30 cellular contexts compared by ENCODE assay signal in the genomic region with DNA sequence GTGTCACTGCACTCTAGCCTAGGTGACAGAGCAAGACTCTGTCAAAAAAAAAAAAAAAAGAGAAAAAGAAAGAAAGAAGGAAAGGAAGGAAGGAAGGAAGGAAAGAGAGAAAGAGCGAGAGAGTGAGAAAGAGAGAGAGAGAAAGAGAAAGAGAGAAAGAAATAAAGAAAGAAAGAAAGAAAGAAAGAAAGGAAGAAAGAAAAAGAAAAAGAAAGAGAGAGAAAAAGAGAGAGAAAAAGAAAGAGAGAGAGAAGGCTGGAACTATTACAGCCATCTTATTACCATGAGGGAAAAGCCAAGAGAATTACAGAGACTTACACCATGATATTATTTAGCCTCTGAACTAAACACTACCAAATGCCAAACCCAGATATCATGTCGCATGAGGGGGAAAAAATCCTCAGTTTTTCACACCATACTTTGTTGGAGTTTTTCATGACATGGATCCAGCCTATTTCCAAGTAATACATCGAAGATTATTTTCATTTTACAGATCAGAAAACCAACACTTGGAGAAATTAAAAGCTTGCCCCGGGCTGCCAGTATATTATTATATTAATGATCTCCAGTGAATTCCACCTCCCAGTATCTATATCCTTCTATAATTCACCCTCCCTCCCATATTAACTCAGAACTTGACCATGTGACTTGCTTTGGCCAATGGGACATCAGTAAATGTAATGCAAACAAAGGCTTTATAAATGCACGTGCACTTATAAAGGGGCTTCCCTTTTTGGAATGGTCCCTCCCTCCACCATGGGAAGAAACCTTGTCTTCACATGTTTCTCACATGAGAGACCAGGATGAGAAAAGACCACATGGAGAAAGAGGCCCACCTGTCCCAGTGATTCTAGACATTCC.
"Had no signal": no experiment of that assay in that cellular context is flagged by ENCODE, and none has a peak within 500 bp of the region (broad histone marks: within the 10 kb centered on the region; RNA-seq: fewer than 3 reads in every experiment).

No MANE protein-coding gene starts in this region.

- H3K27me3 Mint-ChIP-seq: activated CD4-positive, alpha-beta memory T cell treated with anti-CD3 and anti-CD28 coated beads, Interleukin-2, amount 10 ng/mL, durations not matched to agents 7 days and 5 days; activated CD4-positive, alpha-beta T cell treated with anti-CD3 and anti-CD28 coated beads, Interleukin-2, amount 10 ng/mL, durations not matched to agents 7 days and 5 days had no signal

- H3K36me3 ChIP-seq: ascending aorta, esophagus squamous epithelium, gastroesophageal sphincter had no signal

- H3K4me3 ChIP-seq: ascending aorta, esophagus squamous epithelium, gastroesophageal sphincter had no signal

- H3K36me3 Mint-ChIP-seq: activated naive CD4-positive, alpha-beta T cell treated with anti-CD3 and anti-CD28 coated beads, Interleukin-2, amount 10 ng/mL, durations not matched to agents 7 days and 5 days; activated naive CD8-positive, alpha-beta T cell treated with anti-CD3 and anti-CD28 coated beads, Interleukin-2, amount 10 ng/mL, durations not matched to agents 7 days and 5 days; brain had no signal

- H3K27me3 ChIP-seq: ascending aorta, gastroesophageal sphincter had no signal

- H3K27ac Mint-ChIP-seq: activated CD4-positive, alpha-beta memory T cell treated with anti-CD3 and anti-CD28 coated beads, Interleukin-2, amount 10 ng/mL, durations not matched to agents 7 days and 5 days; activated CD4-positive, alpha-beta T cell treated with anti-CD3 and anti-CD28 coated beads for 36 hours; activated CD4-positive, alpha-beta T cell treated with anti-CD3 and anti-CD28 coated beads, Interleukin-2, amount 10 ng/mL, durations not matched to agents 7 days and 5 days; activated naive CD4-positive, alpha-beta T cell treated with anti-CD3 and anti-CD28 coated beads, Interleukin-2, amount 10 ng/mL, durations not matched to agents 7 days and 5 days; activated naive CD4-positive, alpha-beta T cell treated with anti-CD3 and anti-CD28 coated beads, Interleukin-2, amount 50 U/mL, for 72 hours; activated naive CD8-positive, alpha-beta T cell treated with anti-CD3 and anti-CD28 coated beads, Interleukin-2, amount 10 ng/mL, durations not matched to agents 7 days and 5 days; activated T-cell treated with anti-CD3 and anti-CD28 coated beads, Interleukin-2, amount 50 U/mL, for 24 hours; activated T-cell treated with anti-CD3 and anti-CD28 coated beads, Interleukin-2, amount 50 U/mL, for 72 hours; effector memory CD8-positive, alpha-beta T cell; T-helper 17 cell; T-helper 2 cell treated with Interferon-gamma antibody and Interleukin-4, amounts not matched to agents 5 μg/mL and 100 μg/mL, for 36 hours had no signal

- H3K4me1 Mint-ChIP-seq: activated CD4-positive, alpha-beta memory T cell treated with anti-CD3 and anti-CD28 coated beads, Interleukin-2, amount 10 ng/mL, durations not matched to agents 7 days and 5 days; activated CD4-positive, alpha-beta T cell treated with anti-CD3 and anti-CD28 coated beads for 36 hours; activated CD4-positive, alpha-beta T cell treated with anti-CD3 and anti-CD28 coated beads, Interleukin-2, amount 10 ng/mL, durations not matched to agents 7 days and 5 days; activated naive CD4-positive, alpha-beta T cell treated with anti-CD3 and anti-CD28 coated beads, Interleukin-2, amount 10 ng/mL, durations not matched to agents 7 days and 5 days; central memory CD8-positive, alpha-beta T cell; T-helper 17 cell had no signal

- DNase-seq: activated CD4-positive, alpha-beta memory T cell treated with anti-CD3 and anti-CD28 coated beads, Interleukin-2, amount 10 ng/mL, durations not matched to agents 7 days and 5 days; activated CD4-positive, alpha-beta T cell treated with anti-CD3 and anti-CD28 coated beads for 36 hours; activated CD4-positive, alpha-beta T cell treated with anti-CD3 and anti-CD28 coated beads, Interleukin-2, amount 10 ng/mL, durations not matched to agents 7 days and 5 days; activated CD4-positive, alpha-beta T cell treated with anti-CD3 and anti-CD28 coated beads, Interleukin-2, amount 50 U/mL, for 4 hours; activated CD4-positive, CD25-positive, alpha-beta regulatory T cell; activated CD4-positive, CD25-positive, alpha-beta regulatory T cell treated with anti-CD3 and anti-CD28 coated beads, Interleukin-2, amount 50 U/mL, for 72 hours; activated CD8-positive, alpha-beta memory T cell treated with anti-CD3 and anti-CD28 coated beads, Interleukin-2, amount 50 U/mL, for 48 hours; activated gamma-delta T cell; activated naive CD4-positive, alpha-beta T cell; activated naive CD4-positive, alpha-beta T cell treated with anti-CD3 and anti-CD28 coated beads, Interleukin-2, amount 10 ng/mL, durations not matched to agents 7 days and 5 days; activated naive CD8-positive, alpha-beta T cell treated with anti-CD3 and anti-CD28 coated beads, Interleukin-2, amount 10 ng/mL, durations not matched to agents 7 days and 5 days; activated T-cell treated with anti-CD3 and anti-CD28 coated beads for 4 hours; activated T-cell treated with anti-CD3 and anti-CD28 coated beads, Interleukin-2, amount 50 U/mL, for 24 hours; activated T-cell treated with anti-CD3 and anti-CD28 coated beads, Interleukin-2, amount 50 U/mL, for 72 hours; cortex of kidney; dermis blood vessel endothelial cell; effector CD4-positive, alpha-beta T cell; effector memory CD8-positive, alpha-beta T cell; esophagus squamous epithelium; foreskin melanocyte; T-helper 1 cell; T-helper 17 cell; T1000 had no signal

- ATAC-seq: activated CD4-positive, alpha-beta T cell treated with anti-CD3 and anti-CD28 coated beads for 36 hours; activated naive CD4-positive, alpha-beta T cell treated with anti-CD3 and anti-CD28 coated beads, Interleukin-2, amount 50 U/mL, for 72 hours; activated T-cell treated with anti-CD3 and anti-CD28 coated beads, Interleukin-2, amount 50 U/mL, for 72 hours; effector memory CD8-positive, alpha-beta T cell; gastroesophageal sphincter; T-helper 17 cell had no signal

- H3K4me3 Mint-ChIP-seq: activated CD4-positive, alpha-beta memory T cell treated with anti-CD3 and anti-CD28 coated beads, Interleukin-2, amount 10 ng/mL, durations not matched to agents 7 days and 5 days; activated CD4-positive, alpha-beta T cell treated with anti-CD3 and anti-CD28 coated beads for 36 hours; activated CD4-positive, alpha-beta T cell treated with anti-CD3 and anti-CD28 coated beads, Interleukin-2, amount 10 ng/mL, durations not matched to agents 7 days and 5 days; activated naive CD4-positive, alpha-beta T cell treated with anti-CD3 and anti-CD28 coated beads, Interleukin-2, amount 10 ng/mL, durations not matched to agents 7 days and 5 days; activated naive CD8-positive, alpha-beta T cell treated with anti-CD3 and anti-CD28 coated beads, Interleukin-2, amount 10 ng/mL, durations not matched to agents 7 days and 5 days; activated T-cell treated with anti-CD3 and anti-CD28 coated beads, Interleukin-2, amount 50 U/mL, for 24 hours; activated T-cell treated with anti-CD3 and anti-CD28 coated beads, Interleukin-2, amount 50 U/mL, for 72 hours; brain; central memory CD8-positive, alpha-beta T cell; effector memory CD8-positive, alpha-beta T cell; T-helper 17 cell; T-helper 2 cell treated with Interferon-gamma antibody and Interleukin-4, amounts not matched to agents 5 μg/mL and 100 μg/mL, for 36 hours had no signal

- H3K27ac ChIP-seq: ascending aorta, epithelial cell of prostate, esophagus squamous epithelium, gastroesophageal sphincter had no signal

- H3K9me3 Mint-ChIP-seq: activated CD4-positive, alpha-beta memory T cell treated with anti-CD3 and anti-CD28 coated beads, Interleukin-2, amount 10 ng/mL, durations not matched to agents 7 days and 5 days; T-helper 2 cell treated with Interferon-gamma antibody and Interleukin-4, amounts not matched to agents 5 μg/mL and 100 μg/mL, for 36 hours had no signal

- H3K9me3 ChIP-seq: ascending aorta, esophagus squamous epithelium had no signal
